3 cellular contexts compared by ENCODE assay signal in genomic region chr12:59792647-59793046, GRCh38.
"Had no signal": no experiment of that assay in that cellular context is flagged by ENCODE, and none has a peak within 500 bp of the region (broad histone marks: within the 10 kb centered on the region; RNA-seq: fewer than 3 reads in every experiment).

No MANE protein-coding gene starts in this region.

- DNase-seq: GDM1, GF-D8 had no signal

- ATAC-seq: GM12878 had no signal
